ENCODE assay signal across 1 cellular context in genomic region chr10:103752680-103753248, GRCh38.
TF ChIP-seq lines count a peak whose summit lies in the region.

No MANE protein-coding gene starts in this region.

TF ChIP-seq in Ishikawa, 13 proteins besides CTCF, POLR2A, EP300 and RAD21 (continued from another document):
- TF ChIP-seq, protein P1, sequence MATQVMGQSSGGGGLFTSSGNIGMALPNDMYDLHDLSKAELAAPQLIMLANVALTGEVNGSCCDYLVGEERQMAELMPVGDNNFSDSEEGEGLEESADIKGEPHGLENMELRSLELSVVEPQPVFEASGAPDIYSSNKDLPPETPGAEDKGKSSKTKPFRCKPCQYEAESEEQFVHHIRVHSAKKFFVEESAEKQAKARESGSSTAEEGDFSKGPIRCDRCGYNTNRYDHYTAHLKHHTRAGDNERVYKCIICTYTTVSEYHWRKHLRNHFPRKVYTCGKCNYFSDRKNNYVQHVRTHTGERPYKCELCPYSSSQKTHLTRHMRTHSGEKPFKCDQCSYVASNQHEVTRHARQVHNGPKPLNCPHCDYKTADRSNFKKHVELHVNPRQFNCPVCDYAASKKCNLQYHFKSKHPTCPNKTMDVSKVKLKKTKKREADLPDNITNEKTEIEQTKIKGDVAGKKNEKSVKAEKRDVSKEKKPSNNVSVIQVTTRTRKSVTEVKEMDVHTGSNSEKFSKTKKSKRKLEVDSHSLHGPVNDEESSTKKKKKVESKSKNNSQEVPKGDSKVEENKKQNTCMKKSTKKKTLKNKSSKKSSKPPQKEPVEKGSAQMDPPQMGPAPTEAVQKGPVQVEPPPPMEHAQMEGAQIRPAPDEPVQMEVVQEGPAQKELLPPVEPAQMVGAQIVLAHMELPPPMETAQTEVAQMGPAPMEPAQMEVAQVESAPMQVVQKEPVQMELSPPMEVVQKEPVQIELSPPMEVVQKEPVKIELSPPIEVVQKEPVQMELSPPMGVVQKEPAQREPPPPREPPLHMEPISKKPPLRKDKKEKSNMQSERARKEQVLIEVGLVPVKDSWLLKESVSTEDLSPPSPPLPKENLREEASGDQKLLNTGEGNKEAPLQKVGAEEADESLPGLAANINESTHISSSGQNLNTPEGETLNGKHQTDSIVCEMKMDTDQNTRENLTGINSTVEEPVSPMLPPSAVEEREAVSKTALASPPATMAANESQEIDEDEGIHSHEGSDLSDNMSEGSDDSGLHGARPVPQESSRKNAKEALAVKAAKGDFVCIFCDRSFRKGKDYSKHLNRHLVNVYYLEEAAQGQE (IDR thresholded peaks at IDR 0.05; ENCODE audit: low read depth), result no peak
- TF ChIP-seq EGR1 (IDR thresholded peaks at IDR 0.05) (no peak), TAF1 (IDR thresholded peaks at IDR 0.05; ENCODE audit: low read depth) (no peak), FOXM1 (IDR thresholded peaks at IDR 0.05; ENCODE audit: borderline replicate concordance, low read depth) (no peak), USF1 (IDR thresholded peaks at IDR 0.05) (no peak), YY1 (IDR thresholded peaks at IDR 0.05; ENCODE audit: low read depth) (no peak), NFIC (IDR thresholded peaks at IDR 0.05) (no peak)
TF ChIP-seq in Ishikawa: peak in this region for 0.
